ENCODE assay signal across 8 cellular contexts in the genomic region with DNA sequence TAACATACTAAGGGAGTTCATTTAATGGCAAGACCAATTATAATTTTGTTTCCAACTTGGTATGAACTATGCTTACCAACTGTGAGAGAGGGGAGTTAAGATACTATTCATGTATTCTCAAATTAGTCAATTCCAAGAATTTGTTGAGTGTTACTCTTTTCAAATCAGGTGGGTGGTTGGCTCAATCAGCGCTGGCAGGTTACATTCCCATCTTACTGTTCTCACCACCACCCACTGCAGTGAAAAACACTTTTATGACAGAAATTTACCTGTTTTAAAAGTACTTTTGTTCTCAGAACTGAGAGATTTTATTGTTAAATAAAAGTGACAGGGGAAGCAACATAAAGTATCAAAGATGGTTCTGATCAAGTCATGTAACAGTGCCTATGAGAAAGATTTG.
"Had no signal": no experiment of that assay in that cellular context is flagged by ENCODE, and none has a peak within 500 bp of the region (broad histone marks: within the 10 kb centered on the region; RNA-seq: fewer than 3 reads in every experiment).

No MANE protein-coding gene starts in this region.

- FAIRE-seq: G401.6, GM12878, GM12891, GM12892, GM18507, GM19239 had no signal

- ATAC-seq: GM12878 had no signal

- H3K4me3 ChIP-seq: GM12878 had no signal

- DNase-seq: GDM1, GF-D8 had no signal
